Comparison of ENCODE assay signal across 14 cellular contexts in genomic region chr3:40258555-40258954, GRCh38. TPM values are rescaled to one million over a fixed set of nuclear protein-coding genes. Genes with fewer than 3 reads are reported as not detected.
DNase-seq lines count a peak whose midpoint lies in the region; ATAC-seq and TF ChIP-seq lines count a peak whose summit lies in the region.
"Had no signal": no experiment of that assay in that cellular context is flagged by ENCODE, and none has a peak within 500 bp of the region (broad histone marks: within the 10 kb centered on the region; RNA-seq: fewer than 3 reads in every experiment).

No MANE protein-coding gene starts in this region.

- H3K4me3 ChIP-seq in H7 (ENCODE audit: insufficient read depth, low read depth, low read length) (no peak overlapping the region), RWPE2 (ENCODE audit: severe bottlenecking) (no peak overlapping the region)
- H3K4me3 ChIP-seq: esophagus muscularis mucosa had no signal

- ATAC-seq in RWPE2 (ENCODE audit: low read depth) (peak; percentile 94), GM19467 (IDR thresholded peaks at IDR 0.05; ENCODE audit: unreplicated experiment) (no peak), HG03108 (IDR thresholded peaks at IDR 0.05; ENCODE audit: unreplicated experiment) (no peak)

- H3K4me1 ChIP-seq in RWPE2 (ENCODE audit: insufficient read depth, poor library complexity, severe bottlenecking): no peaks in the 10 kb centered on the region
- H3K4me1 ChIP-seq: BE2C, esophagus muscularis mucosa, parathyroid adenoma had no signal

- H3K27ac ChIP-seq in RWPE2 (ENCODE audit: poor library complexity, severe bottlenecking): no peak overlapping the region
- H3K27ac ChIP-seq: esophagus muscularis mucosa, parathyroid adenoma had no signal

- DNase-seq in A172 (ENCODE audit: low spot score): peak; percentile 56
- DNase-seq in H7: peak; percentile 33
- no peak for DNase-seq in RWPE2 (ENCODE audit: low spot score)
- DNase-seq in fibroblast of gingiva (ENCODE audit: low read depth): peak; percentile 30
- no peak for DNase-seq in C1 segment of cervical spinal cord (lab: John Stamatoyannopoulos, UW)
- DNase-seq in activated effector memory CD4-positive, alpha-beta T cell treated with Interleukin-2 at 50 U/mL for 16 hours: no peak
- DNase-seq: BE2C; NCI-H1436 treated with DMSO at 0.1 percent for 48 hours; stimulated activated CD4-positive, alpha-beta T cell treated with anti-CD3 and anti-CD28 coated beads, Interleukin-4, amount 100 ng/mL, for 24 hours; substantia nigra had no signal

- H3K36me3 ChIP-seq in H7 (replicated peaks; ENCODE audit: control insufficient read depth, insufficient read depth, low read length) (no peaks in the 10 kb centered on the region), RWPE2 (ENCODE audit: low read depth) (no peaks in the 10 kb centered on the region)
- H3K36me3 ChIP-seq: BE2C, esophagus muscularis mucosa had no signal

- H3K9me3 ChIP-seq in RWPE2 (ENCODE audit: severe bottlenecking): no peaks in the 10 kb centered on the region
- H3K9me3 ChIP-seq: BE2C, esophagus muscularis mucosa had no signal

- TF ChIP-seq CTCF in RWPE2 (IDR thresholded peaks at IDR 0.05; ENCODE audit: poor library complexity, severe bottlenecking): peak; percentile 11

- H3K27me3 ChIP-seq in H7 (ENCODE audit: control insufficient read depth, insufficient read depth, low read length): no peaks in the 10 kb centered on the region
- no peaks in the 10 kb centered on the region for H3K27me3 ChIP-seq in RWPE2 (ENCODE audit: insufficient read depth, poor library complexity, severe bottlenecking)
- H3K27me3 ChIP-seq: BE2C, esophagus muscularis mucosa had no signal

RNA-seq across cellular contexts. Expression of gene EIF1B, which starts 51.0 kb away (rescaled TPM):
- 17.0 and 26.3 TPM in 2 replicates for total RNA-seq in A172 (2014; rRNA removed; shearing (Covaris generic))
- 16.0 and 17.3 TPM in 2 replicates for total RNA-seq in H7 (2014; rRNA removed; shearing (Covaris generic))

Comparison
In these comparisons a context has a peak if more than half of its experiments do, and no peak if none do; other contexts are left out.
1. DNase-seq: peak in A172 (single experiment), H7 (single experiment) and fibroblast of gingiva (single experiment); none in RWPE2 (single experiment), C1 segment of cervical spinal cord (0 of 14) and activated effector memory CD4-positive, alpha-beta T cell treated with Interleukin-2 at 50 U/mL for 16 hours (single experiment).